Comparison of ENCODE assay signal across 7 cellular contexts in genomic region chr1:178774263-178774662, GRCh38. TPM values are rescaled to one million over a fixed set of nuclear protein-coding genes. Genes with fewer than 3 reads are reported as not detected.
DNase-seq lines count a peak whose midpoint lies in the region; ATAC-seq, FAIRE-seq and TF ChIP-seq lines count a peak whose summit lies in the region.

No MANE protein-coding gene starts in this region.

- FAIRE-seq in colon (lab: Jason Lieb, UNC) = peak; percentile 64

- peaks cover 6% of the 10 kb centered on the region for H3K9me3 Mint-ChIP-seq in GM23338

- peaks cover 19% of the 10 kb centered on the region for H3K79me2 ChIP-seq in GM23338 (replicated peaks; ENCODE audit: insufficient read depth)

- H3K27ac Mint-ChIP-seq in GM23338 = no peak overlapping the region

- ATAC-seq in GM23338 (no peak), HG03025 (IDR thresholded peaks at IDR 0.05; ENCODE audit: low FRiP score, unreplicated experiment) (no peak)

- no peaks in the 10 kb centered on the region for H3K27me3 ChIP-seq in GM23338 (ENCODE audit: insufficient read depth)

- no peak overlapping the region for H3K27ac ChIP-seq in GM23338 (ENCODE audit: low read depth)

- H2AFZ ChIP-seq in GM23338 = no peak overlapping the region

- H3K4me1 Mint-ChIP-seq in GM23338 = no peaks in the 10 kb centered on the region

- peak; percentile 20 for DNase-seq in GM23338 (ENCODE audit: low spot score)
- peak; percentile 26 for DNase-seq in NCI-H2196 treated with DMSO at 0.1 percent for 48 hours (lab: John Stamatoyannopoulos, UW; ENCODE audit: unreplicated experiment)
- peak; percentile 39 for DNase-seq in pons (ENCODE audit: low spot score)
- DNase-seq in activated CD4-positive, alpha-beta T cell treated with anti-CD3 and anti-CD28 coated beads, Interleukin-2, amount 50 U/mL, for 48 hours = no peak
- no peak for DNase-seq in activated naive CD4-positive, alpha-beta T cell treated with anti-CD3 and anti-CD28 coated beads, Interleukin-2, amount 50 U/mL, for 16 hours

- H3F3A ChIP-seq in GM23338 (replicated peaks; ENCODE audit: low read depth) = no peaks in the 10 kb centered on the region

- no peaks in the 10 kb centered on the region for H3K36me3 ChIP-seq in GM23338 (ENCODE audit: insufficient read depth)

- peak in 1 of 2 experiments; percentile 57; a peak in 3 of 4 replicates for TF ChIP-seq CTCF in GM23338 (conservative IDR thresholded peaks at IDR 0.05; ENCODE audit: low read depth in 2 of 2)

- peaks cover 20% of the 10 kb centered on the region for H3K36me3 Mint-ChIP-seq in GM23338 (ENCODE audit: low read depth)

- H3K4me3 Mint-ChIP-seq in GM23338 = no peak overlapping the region

- H3K27me3 Mint-ChIP-seq in GM23338 (ENCODE audit: insufficient read depth, low read depth, poor library complexity) = peaks cover 2% of the 10 kb centered on the region

- H3K4me2 ChIP-seq in GM23338 = no peak overlapping the region

- H3K4me1 ChIP-seq in GM23338 (ENCODE audit: insufficient read depth) = no peaks in the 10 kb centered on the region

- 0 out of 2 replicates have a peak, but pooled peaks cover 6% of the 10 kb centered on the region for H4K20me1 ChIP-seq in GM23338 (replicated peaks; ENCODE audit: insufficient read depth)

- H3K9me2 ChIP-seq in GM23338 (ENCODE audit: insufficient read depth) = no peaks in the 10 kb centered on the region

- H3K4me3 ChIP-seq in GM23338 = no peak overlapping the region

TF ChIP-seq in GM23338, 12 proteins besides CTCF, POLR2A, EP300 and RAD21:
- TF ChIP-seq ZNF114 (CRISPR knock-in tag; IDR thresholded peaks at IDR 0.05) (no peak), POLR2AphosphoS5 (IDR thresholded peaks at IDR 0.05; ENCODE audit: low read depth) (no peak), ZNF331 (CRISPR knock-in tag; IDR thresholded peaks at IDR 0.05; ENCODE audit: low read depth) (no peak), EZH2phosphoT487 (IDR thresholded peaks at IDR 0.05; ENCODE audit: unreplicated experiment) (no peak), JUNB (IDR thresholded peaks at IDR 0.05; ENCODE audit: unreplicated experiment) (no peak), EZH2 (IDR thresholded peaks at IDR 0.05; ENCODE audit: low read depth, unreplicated experiment) (no peak), REST (IDR thresholded peaks at IDR 0.05; ENCODE audit: unreplicated experiment) (no peak), NANOG (IDR thresholded peaks at IDR 0.05; ENCODE audit: borderline replicate concordance) (no peak), STAT1 (IDR thresholded peaks at IDR 0.05; ENCODE audit: unreplicated experiment) (no peak), ZNF462 (CRISPR knock-in tag; IDR thresholded peaks at IDR 0.05) (no peak), ETS1 (IDR thresholded peaks at IDR 0.05) (no peak), CREB1 (CRISPR knock-in tag; IDR thresholded peaks at IDR 0.05; ENCODE audit: low read depth) (no peak)

RNA-seq across cellular contexts. Expression of gene RALGPS2, which starts 49.2 kb away (rescaled TPM):
- 28.6 and 31.2 TPM in 2 replicates for total RNA-seq in GM23338 (2014; rRNA removed; shearing (Covaris generic))
- polyA plus RNA-seq in GM23338 (2016; fragmentation: Nextera tagmentation; extraction: Ambion mirVana) = 8.1 and 8.8 TPM in 2 replicates

Comparison
In these comparisons a context has a peak if more than half of its experiments do, and no peak if none do; other contexts are left out.
1. DNase-seq: peak in GM23338 (single experiment), NCI-H2196 treated with DMSO at 0.1 percent for 48 hours (single experiment) and pons (single experiment); none in activated CD4-positive, alpha-beta T cell treated with anti-CD3 and anti-CD28 coated beads, Interleukin-2, amount 50 U/mL, for 48 hours (0 of 2) and activated naive CD4-positive, alpha-beta T cell treated with anti-CD3 and anti-CD28 coated beads, Interleukin-2, amount 50 U/mL, for 16 hours (single experiment).